ENCODE assay signal across 19 cellular contexts in the genomic region with DNA sequence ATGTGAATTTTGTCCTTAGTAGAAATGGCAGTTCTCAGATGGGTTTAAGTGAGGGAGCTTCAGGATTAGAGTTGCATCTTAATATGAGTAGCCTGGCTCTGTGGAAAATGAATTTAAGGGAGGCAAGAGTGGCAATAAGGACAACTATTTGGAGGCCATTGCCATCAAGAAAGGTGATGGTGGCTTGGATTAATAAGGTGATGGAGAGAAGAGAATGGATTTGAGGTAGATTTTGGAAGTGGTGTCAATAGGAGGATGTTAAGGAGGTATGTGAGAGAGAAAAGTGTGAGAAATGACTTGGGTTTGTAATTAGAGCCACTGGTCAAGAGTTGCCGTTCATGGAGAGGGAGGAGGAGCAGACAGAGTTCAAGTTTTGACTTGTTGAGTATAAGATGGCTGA. TPM values are rescaled to one million over a fixed set of nuclear protein-coding genes. Genes with fewer than 3 reads are reported as not detected.
DNase-seq lines count a peak whose midpoint lies in the region; ATAC-seq and TF ChIP-seq lines count a peak whose summit lies in the region.
"Had no signal": no experiment of that assay in that cellular context is flagged by ENCODE, and none has a peak within 500 bp of the region (broad histone marks: within the 10 kb centered on the region; RNA-seq: fewer than 3 reads in every experiment).

No MANE protein-coding gene starts in this region.

- H3K27me3 ChIP-seq in GM23248 (replicated peaks; ENCODE audit: insufficient read depth): no peaks in the 10 kb centered on the region
- H3K27me3 ChIP-seq in Karpas-422 (ENCODE audit: low read length): no peaks in the 10 kb centered on the region
- no peaks in the 10 kb centered on the region for H3K27me3 ChIP-seq in mammary epithelial cell (ENCODE audit: insufficient read depth, low read length)
- H3K27me3 ChIP-seq in osteoblast (ENCODE audit: insufficient read depth, low read length): no peaks in the 10 kb centered on the region
- H3K27me3 ChIP-seq in effector memory CD4-positive, alpha-beta T cell (replicated peaks; ENCODE audit: control insufficient read depth, insufficient read depth, low read length, poor library complexity, severe bottlenecking): no peaks in the 10 kb centered on the region
- H3K27me3 ChIP-seq: BLaER1 had no signal

- DNase-seq in GM23248 (no peak), Karpas-422 (no peak), mammary epithelial cell (peak; percentile 46), osteoblast (ENCODE audit: insufficient read length, low spot score, missing footprints) (no peak), NOMO-1 treated with dmso at 0.1 percent for 144 hours (lab: John Stamatoyannopoulos, UW; ENCODE audit: unreplicated experiment) (no peak)
- DNase-seq in effector memory CD4-positive, alpha-beta T cell: no peak
- DNase-seq: CD4-positive, CD25-positive, alpha-beta regulatory T cell; DMS153; DND-41; H9; NCI-H1105; NCI-H1436 treated with DMSO at 0.1 percent for 48 hours; NCI-H187 treated with DMSO at 0.1 percent for 48 hours; NCI-H524; NCI-H748 treated with DMSO at 0.1 percent for 48 hours; Right ventricle myocardium superior; RPMI8226 had no signal

- no TSS peak for BruUV-seq in mammary epithelial cell (replicated peaks; lab: Mats Ljungman, UMichigan)

- H3K4me3 ChIP-seq in GM23248 (no peak overlapping the region), Karpas-422 (ENCODE audit: low read length) (no peak overlapping the region), mammary epithelial cell (replicated peaks in 1 of 3; ENCODE audit: insufficient read depth in 1 of 3, low read depth in 2 of 3, low read length in 3 of 3) (no peak overlapping the region), osteoblast (ENCODE audit: insufficient read depth, low read length) (no peak overlapping the region)
- no peak overlapping the region for H3K4me3 ChIP-seq in effector memory CD4-positive, alpha-beta T cell (ENCODE audit: insufficient read depth, low read depth, low read length, poor library complexity, severe bottlenecking)
- H3K4me3 ChIP-seq: BLaER1 had no signal

- H3K27ac ChIP-seq in GM23248 (peak overlapping the region; percentile 63; the same call in 1 of the 2 replicates), Karpas-422 (ENCODE audit: low read length) (peak overlapping the region; percentile 7; the same call in 1 of the 2 replicates), mammary epithelial cell (ENCODE audit: insufficient read depth, low read depth, low read length) (peak overlapping the region; percentile 59), osteoblast (ENCODE audit: low read depth, low read length) (peak overlapping the region; percentile 64)
- no peak overlapping the region for H3K27ac ChIP-seq in effector memory CD4-positive, alpha-beta T cell (ENCODE audit: insufficient read depth, low read length, poor library complexity, severe bottlenecking)
- H3K27ac ChIP-seq: BLaER1 had no signal

- dilution Hi-C loops in mammary epithelial cell (cut with HindIII; ENCODE audit: low sequenced_read_pairs): no loop called here

- H4K20me1 ChIP-seq in GM23248 (ENCODE audit: insufficient read depth) (peaks cover 46% of the 10 kb centered on the region), Karpas-422 (ENCODE audit: insufficient read depth, low read depth, low read length) (no peaks in the 10 kb centered on the region), mammary epithelial cell (ENCODE audit: insufficient read depth, low read length) (no peaks in the 10 kb centered on the region), osteoblast (ENCODE audit: insufficient read depth, low read length) (peaks cover 75% of the 10 kb centered on the region)

- intact Hi-C loops in mammary epithelial cell (cut with micrococcal nuclease): no loop called here

- no peak for ATAC-seq in HG03280 (IDR thresholded peaks at IDR 0.05; ENCODE audit: unreplicated experiment)

- TF ChIP-seq CTCF in mammary epithelial cell (conservative IDR thresholded peaks at IDR 0.05 in 1 of 2, IDR thresholded peaks at IDR 0.05 in 1 of 2; ENCODE audit: extremely low read depth in 1 of 2, insufficient read depth in 1 of 2, low read depth in 1 of 2, low read length in 2 of 2): no peak
- TF ChIP-seq CTCF in osteoblast (IDR thresholded peaks at IDR 0.05; ENCODE audit: extremely low read depth, low read depth, low read length): no peak

- in situ Hi-C loops in GM23248 (cut with MboI) (no loop called here), mammary epithelial cell (cut with MboI; ENCODE audit: low sequenced_read_pairs in 2 of 2) (no loop called here)

- H3K79me2 ChIP-seq in GM23248 (ENCODE audit: insufficient read depth) (peaks cover 100% of the 10 kb centered on the region), Karpas-422 (ENCODE audit: low read length) (peaks cover 100% of the 10 kb centered on the region), mammary epithelial cell (ENCODE audit: insufficient read depth, low read length) (peaks cover 98% of the 10 kb centered on the region), osteoblast (ENCODE audit: insufficient read depth, low read length) (peaks cover 99% of the 10 kb centered on the region)

- H3K36me3 ChIP-seq in GM23248 (ENCODE audit: low read depth) (peaks cover 29% of the 10 kb centered on the region), Karpas-422 (ENCODE audit: insufficient read depth, low read length) (no peaks in the 10 kb centered on the region), mammary epithelial cell (ENCODE audit: insufficient read depth, low read length) (peaks cover 1% of the 10 kb centered on the region), osteoblast (ENCODE audit: insufficient read depth, low read length) (peaks cover 7% of the 10 kb centered on the region)
- H3K36me3 ChIP-seq in effector memory CD4-positive, alpha-beta T cell (ENCODE audit: control insufficient read depth, insufficient read depth, low read length): no peaks in the 10 kb centered on the region

- peaks cover 84% of the 10 kb centered on the region for H3F3A ChIP-seq in GM23248 (ENCODE audit: insufficient read depth)

- H3K9ac ChIP-seq in GM23248 (no peak overlapping the region), Karpas-422 (ENCODE audit: low read length) (no peak overlapping the region), mammary epithelial cell (ENCODE audit: insufficient read depth, low read length) (no peak overlapping the region)
- H3K9ac ChIP-seq: BLaER1 had no signal

- 96 to 100% methylated on average over 1 of the region's 1 CpG for WGBS in GM23248 (ENCODE audit: low coverage in 1 of 2, low lambda C conversion rate in 2 of 2, missing lambda C conversion rate in 2 of 2), 2 experiments
- 67% methylated on average over 1 of the region's 1 CpG for WGBS in mammary epithelial cell (ENCODE audit: low coverage, missing lambda C conversion rate)

- H2AFZ ChIP-seq in GM23248 (no peak overlapping the region), Karpas-422 (ENCODE audit: low read length) (no peak overlapping the region), mammary epithelial cell (ENCODE audit: low read depth, low read length) (no peak overlapping the region), osteoblast (ENCODE audit: low read length) (no peak overlapping the region)

- no peaks in the 10 kb centered on the region for H3K9me2 ChIP-seq in GM23248 (ENCODE audit: insufficient read depth)
- no peaks in the 10 kb centered on the region for H3K9me2 ChIP-seq in Karpas-422 (replicated peaks; ENCODE audit: insufficient read depth, low read length)

- CTCF ChIA-PET in mammary epithelial cell (lab: Charles Lee; ENCODE audit: low non-redundant PET): no interaction called here

- H3K9me3 ChIP-seq in GM23248 (ENCODE audit: low read depth) (no peaks in the 10 kb centered on the region), Karpas-422 (ENCODE audit: low read length) (no peaks in the 10 kb centered on the region), mammary epithelial cell (replicated peaks; ENCODE audit: insufficient read depth, low read length) (no peaks in the 10 kb centered on the region), osteoblast (ENCODE audit: low read depth, low read length) (no peaks in the 10 kb centered on the region)
- H3K9me3 ChIP-seq in effector memory CD4-positive, alpha-beta T cell (ENCODE audit: control insufficient read depth, low read length): no peaks in the 10 kb centered on the region
- H3K9me3 ChIP-seq: BLaER1 had no signal

- peaks cover 74% of the 10 kb centered on the region for H3K4me1 ChIP-seq in GM23248 (ENCODE audit: insufficient read depth)
- H3K4me1 ChIP-seq in Karpas-422 (ENCODE audit: low read length): peaks cover 46% of the 10 kb centered on the region
- H3K4me1 ChIP-seq in mammary epithelial cell (ENCODE audit: insufficient read depth, low read length): peaks cover 19% of the 10 kb centered on the region
- peaks cover 53% of the 10 kb centered on the region for H3K4me1 ChIP-seq in osteoblast (ENCODE audit: insufficient read depth, low read length)
- no peaks in the 10 kb centered on the region for H3K4me1 ChIP-seq in effector memory CD4-positive, alpha-beta T cell (ENCODE audit: control insufficient read depth, insufficient read depth, low read length, poor library complexity, severe bottlenecking)

- H3K4me2 ChIP-seq in GM23248 (ENCODE audit: unreplicated experiment): peak overlapping the region; percentile 4
- H3K4me2 ChIP-seq in Karpas-422 (ENCODE audit: low read depth, low read length, poor library complexity, severe bottlenecking): no peak overlapping the region
- peak overlapping the region; percentile 7 for H3K4me2 ChIP-seq in mammary epithelial cell (ENCODE audit: insufficient read depth, low read depth, low read length)
- no peak overlapping the region for H3K4me2 ChIP-seq in osteoblast (ENCODE audit: insufficient read depth, low read length)
- H3K4me2 ChIP-seq: BLaER1 had no signal

RNA-seq across cellular contexts. Expression of a gene that starts 16.3 kb away (rescaled TPM):
- 1,589 and 1,665 TPM in 2 replicates for total RNA-seq in GM23248 (2014; rRNA removed; shearing (Covaris generic))
- polyA plus RNA-seq in GM23248 (2016; fragmentation: Nextera tagmentation; extraction: Ambion mirVana) (1,380 and 1,381 TPM in 2 replicates), mammary epithelial cell (118 TPM)
- total RNA-seq in Karpas-422 (2014; rRNA removed; shearing (Covaris generic); ENCODE audit: low replicate concordance): 49.1 and 87.4 TPM in 2 replicates
- total RNA-seq in mammary epithelial cell (100 to 1,000 TPM; 212 to 547 TPM), osteoblast (697 and 711 TPM in 2 replicates)
- 140 TPM for polyA minus RNA-seq in mammary epithelial cell

Comparison
In these comparisons a context has a peak if more than half of its experiments do, and no peak if none do; other contexts are left out.
1. H3K4me2 ChIP-seq: peak in GM23248 (single experiment) and mammary epithelial cell (single experiment); none in Karpas-422 (single experiment) and osteoblast (single experiment).